8 cellular contexts compared by ENCODE assay signal in the genomic region with DNA sequence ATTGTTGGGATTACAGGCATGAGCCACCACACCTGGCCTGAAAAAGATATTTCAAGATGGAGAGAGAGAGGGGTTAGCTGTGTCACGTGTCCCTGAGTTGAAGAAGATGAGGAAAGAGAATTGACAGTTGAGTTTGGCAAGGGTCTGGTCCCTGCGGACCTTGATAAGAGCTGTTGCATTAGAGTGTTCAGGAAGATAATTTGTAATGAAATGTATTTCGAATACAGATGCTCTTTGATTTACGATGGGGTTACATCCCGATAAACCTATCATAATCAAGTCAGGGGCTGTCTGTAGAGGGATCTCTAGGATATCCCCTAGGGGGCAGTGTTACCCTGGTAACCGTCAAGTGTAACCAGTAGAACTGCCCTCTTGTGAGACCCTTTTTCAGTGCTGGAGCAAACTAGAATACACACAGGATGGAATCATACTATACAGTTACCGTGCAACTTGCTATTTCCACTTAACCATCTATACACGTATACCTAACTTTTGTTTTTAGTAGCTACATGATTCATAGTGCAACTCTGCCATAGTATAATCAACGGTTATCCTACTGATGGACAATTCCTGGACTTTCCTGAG. TPM values are rescaled to one million over a fixed set of nuclear protein-coding genes. Genes with fewer than 3 reads are reported as not detected.
A peak's percentile ranks its signal among the peaks of the same experiment; 100 is the strongest.
DNase-seq lines count a peak whose midpoint lies in the region; ATAC-seq, FAIRE-seq and TF ChIP-seq lines count a peak whose summit lies in the region.

No MANE protein-coding gene starts in this region.

- peaks cover 6% of the 10 kb centered on the region for H3K4me1 ChIP-seq in mammary epithelial cell (ENCODE audit: insufficient read depth, low read length)

- no peaks in the 10 kb centered on the region for H3K9me3 Mint-ChIP-seq in T-cell

- H3K9ac ChIP-seq in mammary epithelial cell (ENCODE audit: insufficient read depth, low read length), result no peak overlapping the region

- WGBS in mammary epithelial cell (ENCODE audit: low coverage, missing lambda C conversion rate), result 20% methylated on average over 9 of the region's 9 CpGs

- H3K4me1 Mint-ChIP-seq in T-cell, result peaks cover 39 to 44% (median 42%) of the 10 kb centered on the region in 3 donors

- no peaks in the 10 kb centered on the region for H3K9me3 ChIP-seq in mammary epithelial cell (replicated peaks; ENCODE audit: insufficient read depth, low read length)

- CTCF ChIA-PET in T-cell (lab: Charles Lee), result interaction anchor here (0.7 to 1.4 kb wide), 8 partner anchors 18 to 27 kb away, joined by 3 to 10 read pairs (median 4); no protein-coding TSS in a partner anchor
- CTCF ChIA-PET in mammary epithelial cell (lab: Charles Lee; ENCODE audit: low non-redundant PET), result interaction anchor here (0.7 kb wide), 1 partner anchor 427 kb away, joined by 3 read pairs; no protein-coding TSS in a partner anchor

- DNase-seq in COLO668 (lab: John Stamatoyannopoulos, UW; ENCODE audit: unreplicated experiment) (peak; percentile 39), GM19239 (ENCODE audit: insufficient read length, low spot score) (peak; percentile 54), NCI-H1105 (lab: John Stamatoyannopoulos, UW) (peak; percentile 74), T-cell (peak in 31 of 34 experiments; percentile 18 to 75 (median 49)), mammary epithelial cell (peak; percentile 39), kidney glomerular epithelial cell (lab: John Stamatoyannopoulos, UW) (peak; percentile 60)
- peak; percentile 32 for DNase-seq in stimulated activated CD8-positive, alpha-beta memory T cell treated with anti-CD3 and anti-CD28 coated beads, Interleukin-12 subunit alpha, Interleukin-12 subunit beta, amount 100 ng/mL, for 1 hour (ENCODE audit: low read depth)

- peak; percentile 76 for FAIRE-seq in GM19239 (lab: Jason Lieb, UNC)

- H3K4me3 Mint-ChIP-seq in T-cell, result peak overlapping the region; percentile 63 to 98 (median 86)

- H3K36me3 ChIP-seq in mammary epithelial cell (ENCODE audit: insufficient read depth, low read length), result no peaks in the 10 kb centered on the region

- no peaks in the 10 kb centered on the region for H4K20me1 ChIP-seq in mammary epithelial cell (ENCODE audit: insufficient read depth, low read length)

- no peak overlapping the region for H2AFZ ChIP-seq in mammary epithelial cell (ENCODE audit: low read depth, low read length)

- no TSS peak for BruUV-seq in mammary epithelial cell (replicated peaks; lab: Mats Ljungman, UMichigan)

- H3K27me3 ChIP-seq in mammary epithelial cell (ENCODE audit: insufficient read depth, low read length), result no peaks in the 10 kb centered on the region

- H3K79me2 ChIP-seq in mammary epithelial cell (ENCODE audit: insufficient read depth, low read length), result peaks cover 32% of the 10 kb centered on the region

- intact Hi-C loops in mammary epithelial cell (cut with micrococcal nuclease), result loop anchor here (1.0 to 5.0 kb wide), 2 partner anchors 27 to 132 kb away; no protein-coding TSS in a partner anchor

- no peaks in the 10 kb centered on the region for H3K27me3 Mint-ChIP-seq in T-cell

- peaks cover 10% of the 10 kb centered on the region for H3K36me3 Mint-ChIP-seq in T-cell

- H3K4me2 ChIP-seq in mammary epithelial cell (ENCODE audit: insufficient read depth, low read depth, low read length), result peak overlapping the region; percentile 90

- H3K27ac ChIP-seq in mammary epithelial cell (ENCODE audit: insufficient read depth, low read depth, low read length), result no peak overlapping the region

- POLR2A ChIA-PET in T-cell (lab: Charles Lee), result no interaction called here

- peak; percentile 57 to 68 for TF ChIP-seq CTCF in mammary epithelial cell (conservative IDR thresholded peaks at IDR 0.05 in 1 of 2, IDR thresholded peaks at IDR 0.05 in 1 of 2; ENCODE audit: extremely low read depth in 1 of 2, insufficient read depth in 1 of 2, low read depth in 1 of 2, low read length in 2 of 2)

- peak overlapping the region; percentile 13 to 42 for H3K27ac Mint-ChIP-seq in T-cell

- ATAC-seq in T-cell (replicated peaks in 1 of 4), result peak in 2 of 4 experiments; percentile 18 to 50
- ATAC-seq in GM21576 (IDR thresholded peaks at IDR 0.05; ENCODE audit: unreplicated experiment), result no peak

- in situ Hi-C loops in mammary epithelial cell (cut with MboI; ENCODE audit: low sequenced_read_pairs in 2 of 2), result no loop called here

- H3K4me3 ChIP-seq in mammary epithelial cell (replicated peaks in 1 of 3; ENCODE audit: insufficient read depth in 1 of 3, low read depth in 2 of 3, low read length in 3 of 3), result no peak overlapping the region

- dilution Hi-C loops in mammary epithelial cell (cut with HindIII; ENCODE audit: low sequenced_read_pairs), result no loop called here

RNA-seq across cellular contexts. Expression of a gene that starts 1.5 kb away (rescaled TPM):
- total RNA-seq in T-cell (10 to 100 TPM; 38.3 to 48.2 (median 46.6) TPM), mammary epithelial cell (10 to 100 TPM; 34.7 to 71.2 TPM)
- 93.0 TPM for polyA plus RNA-seq in mammary epithelial cell
- polyA minus RNA-seq in mammary epithelial cell, result 70.5 TPM

RNA-seq across cellular contexts. Expression of a gene that starts 16.9 kb away (rescaled TPM):
- total RNA-seq in T-cell (10 to 100 TPM; 16.2 to 29.8 (median 18.6) TPM), mammary epithelial cell (10 to 100 TPM in 1 of 2 donors, 1 to 10 TPM in 1; 9.8 to 12.0 TPM)
- polyA plus RNA-seq in mammary epithelial cell, result 24.4 TPM
- polyA minus RNA-seq in mammary epithelial cell, result 44.7 TPM

RNA-seq across cellular contexts. Expression of a gene that starts 21.8 kb away (rescaled TPM):
- total RNA-seq in T-cell (under 1 TPM in 3 of 5 donors, not detected in 2; 0.26 to 0.96 (median 0.51) TPM), mammary epithelial cell (10 to 100 TPM in 1 of 2 donors, not detected in 1; 35.3 TPM)
- 0.03 TPM for polyA plus RNA-seq in mammary epithelial cell
- not detected for polyA minus RNA-seq in mammary epithelial cell

RNA-seq across cellular contexts. Expression of a gene that starts 31.6 kb away (rescaled TPM):
- total RNA-seq in T-cell, result 10 to 100 TPM; 28.8 to 52.0 (median 48.4) TPM
- total RNA-seq in mammary epithelial cell, result 10 to 100 TPM; 13.7 to 16.8 TPM
- 28.5 TPM for polyA plus RNA-seq in mammary epithelial cell
- polyA minus RNA-seq in mammary epithelial cell, result 23.6 TPM

RNA-seq across cellular contexts. Expression of a gene that starts 36.8 kb away (rescaled TPM):
- total RNA-seq in T-cell, result 10 to 100 TPM in 3 of 5 donors, 1 to 10 TPM in 2; 5.6 to 11.9 (median 10.6) TPM
- 10 to 100 TPM in 1 of 2 donors, 1 to 10 TPM in 1; 7.4 to 18.5 TPM for total RNA-seq in mammary epithelial cell
- 4.3 TPM for polyA plus RNA-seq in mammary epithelial cell
- 3.7 TPM for polyA minus RNA-seq in mammary epithelial cell
